In genomic region chr2:71453404-71454220, GRCh38 we compare ENCODE assay signal across 8 cellular contexts. TPM values are rescaled to one million over a fixed set of nuclear protein-coding genes. Genes with fewer than 3 reads are reported as not detected.
DNase-seq lines count a peak whose midpoint lies in the region; ATAC-seq and TF ChIP-seq lines count a peak whose summit lies in the region.

Gene DYSF, plus strand, starts transcription at chr2:71453561.

- H3K36me3 ChIP-seq in adipocyte (ENCODE audit: control insufficient read depth, insufficient read depth, low read length, severe bottlenecking), result no peaks in the 10 kb centered on the region

- H3K27ac ChIP-seq in right cardiac atrium (ENCODE audit: low read length), result peak within 1 kb of the TSS; percentile 85

- H3K27me3 ChIP-seq in adipocyte (replicated peaks; ENCODE audit: control insufficient read depth, insufficient read depth, low read length) (peaks cover 25% of the 10 kb centered on the region), right cardiac atrium (ENCODE audit: control insufficient read depth, insufficient read depth) (no peaks in the 10 kb centered on the region)

- TF ChIP-seq CTCF in AG04449 (IDR thresholded peaks at IDR 0.05; ENCODE audit: insufficient read depth, low read length, missing control alignments), result no peak

- peak within 1 kb of the TSS; percentile 22 for H3K9ac ChIP-seq in adipocyte (ENCODE audit: low read length)

- H3K9me3 ChIP-seq in adipocyte (ENCODE audit: control insufficient read depth, low read length) (no peaks in the 10 kb centered on the region), right cardiac atrium (ENCODE audit: control insufficient read depth, low read length) (no peaks in the 10 kb centered on the region)

- POLR2A ChIA-PET in AG04449 (lab: Yijun Ruan, JAX), result interaction anchor here (0.7 kb wide), 1 partner anchor 9 kb away, joined by 3 read pairs; no protein-coding TSS in a partner anchor

- ATAC-seq in right cardiac atrium (peak; percentile 70), HG03469 (IDR thresholded peaks at IDR 0.05; ENCODE audit: unreplicated experiment) (no peak), GM19328 (IDR thresholded peaks at IDR 0.05; ENCODE audit: unreplicated experiment) (no peak)

- H3K4me3 ChIP-seq in AG04449 (ENCODE audit: low read depth, low read length) (peak within 1 kb of the TSS; percentile 53), adipocyte (ENCODE audit: low read length) (peak within 1 kb of the TSS; percentile 75), right cardiac atrium (ENCODE audit: low read length) (peak within 1 kb of the TSS; percentile 53)

- DNase-seq in AG04449 (ENCODE audit: low read depth, low spot score) (no peak), HPDE6-E6E7 (ENCODE audit: extremely low spot score) (peak; percentile 26), adipocyte (ENCODE audit: low read depth) (peak; percentile 55), right cardiac atrium (peak; percentile 65 to 88 (median 80)), pulmonary artery endothelial cell (ENCODE audit: low read depth, low spot score) (no peak), HCEC 1CT (no peak)

- intact Hi-C loops in right cardiac atrium (cut with DNase I), result no loop called here

- CTCF ChIA-PET in AG04449 (lab: Yijun Ruan, JAX), result interaction anchor here (1.2 to 22.6 kb wide), 4 partner anchors 8 to 154 kb away, joined by 4 to 456 read pairs (median 72); no protein-coding TSS in a partner anchor

- peaks cover 21% of the 10 kb centered on the region for H3K4me1 ChIP-seq in adipocyte (ENCODE audit: control insufficient read depth, insufficient read depth, low read length)
- peaks cover 29% of the 10 kb centered on the region for H3K4me1 ChIP-seq in right cardiac atrium (ENCODE audit: control insufficient read depth, insufficient read depth, low read length)

- WGBS in right cardiac atrium, result 1% methylated on average over 66 of the region's 66 CpGs

RNA-seq across cellular contexts. Expression of gene DYSF, which starts in this region (rescaled TPM):
- total RNA-seq in right cardiac atrium (10 to 100 TPM; 42.0 to 49.4 (median 43.8) TPM), pulmonary artery endothelial cell (82.1 and 110 TPM in 2 replicates)
- 36.7 TPM for polyA plus RNA-seq in right cardiac atrium

Comparison
In these comparisons a context has a peak if more than half of its experiments do, and no peak if none do; other contexts are left out.
1. DNase-seq: peak in HPDE6-E6E7 (single experiment), adipocyte (single experiment) and right cardiac atrium (3 of 3); none in AG04449 (single experiment), pulmonary artery endothelial cell (single experiment) and HCEC 1CT (single experiment).
2. ATAC-seq: peak in right cardiac atrium (2 of 2); none in HG03469 (single experiment) and GM19328 (single experiment).
3. Peak in every context shown above with its lines, with median percentiles within 50 percentile points of each other: H3K4me3 ChIP-seq.